8 cellular contexts compared by ENCODE assay signal in genomic region chr3:151168269-151169094, GRCh38. TPM values are rescaled to one million over a fixed set of nuclear protein-coding genes. Genes with fewer than 3 reads are reported as not detected.
A peak's percentile ranks its signal among the peaks of the same experiment; 100 is the strongest.
DNase-seq lines count a peak whose midpoint lies in the region; ATAC-seq, FAIRE-seq and TF ChIP-seq lines count a peak whose summit lies in the region.

No MANE protein-coding gene starts in this region.

- no peak overlapping the region for H3K4me3 ChIP-seq in Jurkat, Clone E6-1 (ENCODE audit: low read length)
- H3K4me3 ChIP-seq in Panc1 (ENCODE audit: low read depth in 2 of 2, low read length in 2 of 2) = no peak overlapping the region
- H3K4me3 ChIP-seq in fibroblast of villous mesenchyme (ENCODE audit: low read depth, low read length) = no peak overlapping the region
- no peak overlapping the region for H3K4me3 ChIP-seq in pancreas

- WGBS in pancreas, 2 donors = 12 to 14% methylated on average over 7 of the region's 7 CpGs

- H3K27me3 ChIP-seq in Panc1 (ENCODE audit: control insufficient read depth, insufficient read depth, low read length) (no peaks in the 10 kb centered on the region; the same call in 1 of the 2 replicates), pancreas (no peaks in the 10 kb centered on the region)

- BruUV-seq in Panc1 (replicated peaks; lab: Mats Ljungman, UMichigan) = no TSS peak

- in situ Hi-C loops in Caki2 (cut with HindIII; ENCODE audit: low pct_unique_long_range_greater_than_20kb, low sequenced_read_pairs) = no loop called here
- in situ Hi-C loops in Panc1 (cut with HindIII; ENCODE audit: low pct_unique_long_range_greater_than_20kb, low sequenced_read_pairs) = no loop called here

- POLR2A ChIA-PET in Panc1 (lab: Charles Lee) = no interaction called here

- no peaks in the 10 kb centered on the region for H3K9me3 Mint-ChIP-seq in type B pancreatic cell

- H3K4me3 Mint-ChIP-seq in type B pancreatic cell = no peak overlapping the region

- FAIRE-seq in pancreas (lab: Jason Lieb, UNC) = no peak

- H3K9me3 ChIP-seq in Panc1 (ENCODE audit: control insufficient read depth, insufficient read depth, low read depth, low read length) (no peaks in the 10 kb centered on the region), pancreas (no peaks in the 10 kb centered on the region)

- H3K27ac ChIP-seq in Panc1 (ENCODE audit: low read length) (no peak overlapping the region), pancreas (no peak overlapping the region)

- peak; percentile 52 for ATAC-seq in GM21390 (IDR thresholded peaks at IDR 0.05; ENCODE audit: unreplicated experiment)
- peak; percentile 96 for ATAC-seq in Panc1
- peak; percentile 81 to 95 (median 89) for ATAC-seq in pancreas

- H3K36me3 Mint-ChIP-seq in type B pancreatic cell = peaks cover 5% of the 10 kb centered on the region

- intact Hi-C loops in Panc1 (cut with micrococcal nuclease; ENCODE audit: unreplicated experiment) (loop anchor here (1.0 kb wide), 1 partner anchor 115 kb away; no protein-coding TSS in a partner anchor), pancreas (cut with DNase I) (loop anchor here in 1 of 3 donors (5.0 kb wide), 1 partner anchor 114 kb away; no protein-coding TSS in a partner anchor)

- H3K27me3 Mint-ChIP-seq in type B pancreatic cell = no peaks in the 10 kb centered on the region

- H3K4me1 ChIP-seq in Panc1 (ENCODE audit: control insufficient read depth, insufficient read depth, low read length) (no peaks in the 10 kb centered on the region), pancreas (no peaks in the 10 kb centered on the region)

- CTCF ChIA-PET in Panc1 (lab: Charles Lee) = interaction anchor here (0.6 kb wide), 2 partner anchors 13 to 17 kb away, joined by 5 to 6 read pairs; no protein-coding TSS in a partner anchor

- DNase-seq in Caki2 (ENCODE audit: low read depth) (peak; percentile 37), Panc1 (ENCODE audit: low read depth, low spot score) (peak; percentile 28), activated T-helper 1 cell treated with Interleukin-2 at 50 U/mL for 16 hours (ENCODE audit: low read depth) (peak; percentile 65), fibroblast of villous mesenchyme (ENCODE audit: low read depth) (peak; percentile 63), pancreas (peak; percentile 47 to 86 (median 72)), type B pancreatic cell (ENCODE audit: extremely low spot score, unreplicated experiment) (no peak)
- DNase-seq in Jurkat, Clone E6-1 (ENCODE audit: low read depth, low spot score) = peak; percentile 28

- H3K27ac Mint-ChIP-seq in type B pancreatic cell = no peak overlapping the region

- peak; percentile 97 for TF ChIP-seq CTCF in Panc1 (IDR thresholded peaks at IDR 0.05)
- TF ChIP-seq CTCF in fibroblast of villous mesenchyme (IDR thresholded peaks at IDR 0.05; ENCODE audit: insufficient read depth, low read depth, low read length) = peak; percentile 84
- TF ChIP-seq CTCF in pancreas (IDR thresholded peaks at IDR 0.05) = peak in 3 of 4 donors; percentile 56 to 67 (median 64)
- TF ChIP-seq CTCF in type B pancreatic cell (conservative IDR thresholded peaks at IDR 0.05) = peak; percentile 83

- H3K36me3 ChIP-seq in Panc1 (ENCODE audit: control insufficient read depth, insufficient read depth, low read length) (no peaks in the 10 kb centered on the region), pancreas (no peaks in the 10 kb centered on the region)

- H3K4me1 Mint-ChIP-seq in type B pancreatic cell (ENCODE audit: unreplicated experiment) = no peaks in the 10 kb centered on the region

RNA-seq across cellular contexts. Expression of gene GPR171, which starts 34.5 kb away (rescaled TPM):
- total RNA-seq in Caki2 (2014; rRNA removed; shearing (Covaris generic); ENCODE audit: low replicate concordance) = not detected in 2 replicates
- not detected for polyA plus RNA-seq in Jurkat, Clone E6-1 (2012; ENCODE audit: insufficient read depth, insufficient read length)
- total RNA-seq in Panc1 (2021; ENCODE audit: unreplicated experiment) = not detected
- polyA plus RNA-seq in Panc1 (2012; ENCODE audit: insufficient read length) = not detected
- not detected in 2 replicates for total RNA-seq in fibroblast of villous mesenchyme
- under 1 TPM in 4 of 6 donors, not detected in 2; 0.13 to 0.92 (median 0.27) TPM for total RNA-seq in pancreas
- polyA plus RNA-seq in pancreas = under 1 TPM; 0.12 to 0.15 TPM
- not detected in 2 replicates for total RNA-seq in type B pancreatic cell (ENCODE audit: low replicate concordance)
